1 cellular context compared by ENCODE assay signal in genomic region chr3:149969945-149970715, GRCh38.
A peak's percentile ranks its signal among the peaks of the same experiment; 100 is the strongest.
TF ChIP-seq lines count a peak whose summit lies in the region.

No MANE protein-coding gene starts in this region.

TF ChIP-seq in GM12878, 131 proteins besides CTCF, POLR2A, EP300 and RAD21 (continued from another document):
- TF ChIP-seq SMARCA5 (IDR thresholded peaks at IDR 0.05) (0 out of 2 replicates have a peak, but pooled peaks have one; percentile 10), FOXM1 (IDR thresholded peaks at IDR 0.05; ENCODE audit: low read depth, low read length) (no peak), RELA (IDR thresholded peaks at IDR 0.05; ENCODE audit: borderline replicate concordance, partially characterized antibody) (no peak), CEBPZ (IDR thresholded peaks at IDR 0.05; ENCODE audit: low read depth, low read length) (no peak), ZZZ3 (IDR thresholded peaks at IDR 0.05; ENCODE audit: control insufficient read depth, insufficient read length, low read depth) (no peak), SIN3A (IDR thresholded peaks at IDR 0.05; ENCODE audit: low read depth, low read length) (no peak), MTA3 (IDR thresholded peaks at IDR 0.05; ENCODE audit: borderline replicate concordance, low read length) (no peak)
TF ChIP-seq in GM12878: peak in this region for 10.
